ENCODE assay signal across 15 cellular contexts in the genomic region with DNA sequence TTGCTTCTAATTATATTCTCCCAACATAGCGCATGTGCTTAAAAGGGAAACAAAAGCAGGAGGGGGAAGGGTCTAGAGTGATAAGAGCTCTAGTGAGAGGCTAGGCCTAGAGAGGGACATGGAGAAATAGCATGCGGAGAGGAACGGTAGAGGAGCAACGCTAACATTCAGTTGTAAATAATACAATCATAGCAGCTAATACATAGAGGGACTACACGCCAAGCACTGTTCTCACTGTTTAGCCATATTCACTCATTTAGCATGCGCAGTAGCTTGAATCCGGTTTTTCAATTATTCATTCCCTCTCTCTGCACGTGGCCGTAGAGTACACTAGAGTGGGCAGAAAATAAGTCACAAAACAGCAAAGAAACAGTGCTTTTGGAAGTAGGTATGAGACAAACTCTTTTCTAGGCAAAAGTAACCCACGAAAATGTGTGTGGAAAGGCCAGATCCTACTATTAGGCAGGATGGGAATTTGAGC. TPM values are rescaled to one million over a fixed set of nuclear protein-coding genes. Genes with fewer than 3 reads are reported as not detected.
"Had no signal": no experiment of that assay in that cellular context is flagged by ENCODE, and none has a peak within 500 bp of the region (broad histone marks: within the 10 kb centered on the region; RNA-seq: fewer than 3 reads in every experiment).

No MANE protein-coding gene starts in this region.

- ATAC-seq: activated T-helper 17 cell treated with anti-CD3 and anti-CD28 coated beads, Interleukin-2, amount 50 U/mL, for 72 hours; right cardiac atrium had no signal

- H3K27ac Mint-ChIP-seq: activated T-helper 17 cell treated with anti-CD3 and anti-CD28 coated beads, Interleukin-2, amount 50 U/mL, for 72 hours had no signal

- H3K9me3 Mint-ChIP-seq: activated T-helper 17 cell treated with anti-CD3 and anti-CD28 coated beads, Interleukin-2, amount 50 U/mL, for 72 hours; nephron had no signal

- H3K27me3 Mint-ChIP-seq: activated T-helper 17 cell treated with anti-CD3 and anti-CD28 coated beads, Interleukin-2, amount 50 U/mL, for 72 hours had no signal

- DNase-seq: activated CD4-positive, CD25-positive, alpha-beta regulatory T cell treated with anti-CD3 and anti-CD28 coated beads, Interleukin-2, amount 50 U/mL, for 72 hours; activated naive CD4-positive, alpha-beta T cell treated with anti-CD3 and anti-CD28 coated beads, Interleukin-2, amount 50 U/mL, for 16 hours; kidney; left ventricle myocardium inferior; right cardiac atrium; stimulated activated CD4-positive, alpha-beta T cell treated with anti-CD3 and anti-CD28 coated beads, Interleukin-4, amount 100 ng/mL, for 24 hours; stimulated activated naive CD4-positive, alpha-beta T cell; T-helper 2 cell; trophoblast cell had no signal

- H3K4me3 Mint-ChIP-seq: activated T-helper 17 cell treated with anti-CD3 and anti-CD28 coated beads, Interleukin-2, amount 50 U/mL, for 72 hours had no signal

RNA-seq across cellular contexts. Expression of gene ALOX12, which starts 1.7 kb away (rescaled TPM):
- total RNA-seq: activated T-helper 17 cell treated with anti-CD3 and anti-CD28 coated beads, Interleukin-2, amount 50 U/mL, for 72 hours; cardiac septum; hepatocyte; kidney; left ventricle myocardium inferior; mucosa of gallbladder; subcutaneous adipose tissue had no signal
